9 cellular contexts compared by ENCODE assay signal in genomic region chr7:5396999-5397656, GRCh38. TPM values are rescaled to one million over a fixed set of nuclear protein-coding genes. Genes with fewer than 3 reads are reported as not detected.
A peak's percentile ranks its signal among the peaks of the same experiment; 100 is the strongest.
DNase-seq lines count a peak whose midpoint lies in the region; ATAC-seq, FAIRE-seq and TF ChIP-seq lines count a peak whose summit lies in the region.
"Had no signal": no experiment of that assay in that cellular context is flagged by ENCODE, and none has a peak within 500 bp of the region (broad histone marks: within the 10 kb centered on the region; RNA-seq: fewer than 3 reads in every experiment).

No MANE protein-coding gene starts in this region.

- H3K4me2 ChIP-seq in PC-9 = peak overlapping the region; percentile 92

- H3K27ac ChIP-seq in PC-9 (peak overlapping the region; percentile 75), prostate gland (peak overlapping the region; percentile 88 to 90)

- H3K27me3 ChIP-seq in PC-9 (ENCODE audit: insufficient read depth, low read depth) (no peaks in the 10 kb centered on the region), prostate gland (replicated peaks; ENCODE audit: insufficient read depth) (no peaks in the 10 kb centered on the region)

- H3F3A ChIP-seq in PC-9 (ENCODE audit: insufficient read depth, low read depth) = peaks cover 67% of the 10 kb centered on the region

- TF ChIP-seq CTCF in PC-9 (conservative IDR thresholded peaks at IDR 0.05) (no peak), fibroblast of the aortic adventitia (IDR thresholded peaks at IDR 0.05; ENCODE audit: insufficient read depth, low read length) (no peak), prostate gland (IDR thresholded peaks at IDR 0.05) (peak in 1 of 4 experiments; percentile 7)

- POLR2A ChIA-PET in PC-9 (lab: Charles Lee; ENCODE audit: unreplicated experiment) = interaction anchor here (0.6 to 1.0 kb wide), 6 partner anchors 17 to 306 kb away, joined by 3 to 11 read pairs (median 5); no protein-coding TSS in a partner anchor

- H3K36me3 ChIP-seq in PC-9 (ENCODE audit: low read depth) = peaks cover 22% of the 10 kb centered on the region
- H3K36me3 ChIP-seq in prostate gland = peaks cover 0 to 12% of the 10 kb centered on the region in 2 donors

- H3K79me2 ChIP-seq in PC-9 (ENCODE audit: low read depth) = peaks cover 78% of the 10 kb centered on the region

- H3K9me3 ChIP-seq in PC-9 (ENCODE audit: insufficient read depth, low read depth) (no peaks in the 10 kb centered on the region), prostate gland (no peaks in the 10 kb centered on the region)

- CTCF ChIA-PET in PC-9 (lab: Charles Lee) = interaction anchor here (0.6 to 1.0 kb wide), 3 partner anchors 42 to 281 kb away, joined by 3 to 9 read pairs (median 6); no protein-coding TSS in a partner anchor

- intact Hi-C loops in PC-9 (cut with micrococcal nuclease; ENCODE audit: unreplicated experiment) = no loop called here
- intact Hi-C loops in prostate gland (cut with DNase I) = no loop called here

- H2AFZ ChIP-seq in PC-9 = peak overlapping the region; percentile 48

- ATAC-seq in GM18873 (IDR thresholded peaks at IDR 0.05; ENCODE audit: low FRiP score, unreplicated experiment) (peak; percentile 68), HG03135 (IDR thresholded peaks at IDR 0.05; ENCODE audit: unreplicated experiment) (peak; percentile 91)

- peak; percentile 78 for DNase-seq in A172 (ENCODE audit: low spot score)
- peak; percentile 97 to 98 for DNase-seq in PC-9
- peak; percentile 87 to 90 for DNase-seq in activated T-cell treated with anti-CD3 and anti-CD28 coated beads, Interleukin-2, amount 50 U/mL, for 48 hours
- DNase-seq in fibroblast of the aortic adventitia (ENCODE audit: low read depth) = peak; percentile 87
- DNase-seq in prostate gland (ENCODE audit: low spot score) = peak; percentile 94
- DNase-seq in urothelium cell line (ENCODE audit: low spot score) = peak; percentile 100

- peaks cover 18% of the 10 kb centered on the region for H3K4me1 ChIP-seq in PC-9 (replicated peaks; ENCODE audit: insufficient read depth)
- peaks cover 7% of the 10 kb centered on the region for H3K4me1 ChIP-seq in prostate gland (replicated peaks)

- TF ChIP-seq POLR2A in prostate gland (IDR thresholded peaks at IDR 0.05) = peak; percentile 59

- WGBS in prostate gland = 17% methylated on average over 30 of the region's 30 CpGs

- peak; percentile 98 for FAIRE-seq in urothelium cell line (lab: Jason Lieb, UNC)
- FAIRE-seq: G401.6 had no signal

- H4K20me1 ChIP-seq in PC-9 (ENCODE audit: insufficient read depth) = peaks cover 51% of the 10 kb centered on the region

- H3K9me2 ChIP-seq in PC-9 (ENCODE audit: insufficient read depth) = no peaks in the 10 kb centered on the region

- H3K4me3 ChIP-seq in PC-9 = peak overlapping the region; percentile 84
- H3K4me3 ChIP-seq in fibroblast of the aortic adventitia (ENCODE audit: low read depth, low read length) = peak overlapping the region; percentile 59
- H3K4me3 ChIP-seq in prostate gland = peak overlapping the region; percentile 24 to 43

- BruUV-seq in PC-9 (replicated peaks; lab: Mats Ljungman, UMichigan) = no TSS peak

RNA-seq across cellular contexts. Expression of gene TNRC18, which starts 26.5 kb away (rescaled TPM):
- total RNA-seq in A172 (2014; rRNA removed; shearing (Covaris generic)) = 15.0 and 17.4 TPM in 2 replicates
- 128 and 159 TPM in 2 replicates for total RNA-seq in PC-9 (2021)
- total RNA-seq in fibroblast of the aortic adventitia (ENCODE audit: low replicate concordance) = 57.8 and 155 TPM in 2 replicates
- 100 to 1,000 TPM; 138 to 290 TPM for total RNA-seq in prostate gland

Comparison
In these comparisons a context has a peak if more than half of its experiments do, and no peak if none do; other contexts are left out.
1. Peak in every context shown above with its lines: DNase-seq, ATAC-seq, H3K4me3 ChIP-seq and H3K27ac ChIP-seq.
2. H3K4me3 ChIP-seq: peak in every context shown above with its lines; median percentile 84 in PC-9; 59 in fibroblast of the aortic adventitia; 34 in prostate gland.